ENCODE assay signal across 1 cellular context in genomic region chr3:183844606-183845005, GRCh38.
TF ChIP-seq lines count a peak whose summit lies in the region.

No MANE protein-coding gene starts in this region.

TF ChIP-seq in HepG2, 621 proteins besides CTCF, POLR2A, EP300 and RAD21:
- TF ChIP-seq ZNF510 (CRISPR knock-in tag; IDR thresholded peaks at IDR 0.05; ENCODE audit: low read depth) (no peak), DNMT3B (CRISPR knock-in tag; conservative IDR thresholded peaks at IDR 0.05) (no peak), ZSCAN30 (CRISPR knock-in tag; IDR thresholded peaks at IDR 0.05) (no peak)
